Comparison of ENCODE assay signal across 24 cellular contexts in the genomic region with DNA sequence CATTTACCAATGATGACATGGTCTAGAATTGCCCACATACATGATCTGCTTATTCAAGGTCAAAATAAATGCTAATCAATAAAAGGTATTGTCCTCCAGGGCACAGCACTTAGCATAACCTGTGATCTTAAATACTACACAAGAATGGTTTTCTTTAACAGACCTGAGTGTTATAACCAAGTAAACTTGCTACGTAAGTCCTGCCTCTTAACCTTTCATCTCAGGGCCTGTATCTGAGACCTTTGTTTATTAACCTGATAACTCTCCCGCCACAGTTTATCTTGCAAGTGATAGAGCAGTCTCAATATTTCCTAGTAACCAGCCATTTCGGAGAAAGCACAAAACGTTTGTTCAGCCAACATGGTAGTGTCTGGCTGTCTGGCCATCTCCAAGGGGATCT.
"Had no signal": no experiment of that assay in that cellular context is flagged by ENCODE, and none has a peak within 500 bp of the region (broad histone marks: within the 10 kb centered on the region; RNA-seq: fewer than 3 reads in every experiment).

No MANE protein-coding gene starts in this region.

- H3K4me3 ChIP-seq: ascending aorta, PC-9 had no signal

- H3K9me3 ChIP-seq: ascending aorta had no signal

- H3K4me3 Mint-ChIP-seq: activated B cell treated with CpG ODN at 0.5 μM for 24 hours; activated CD4-positive, alpha-beta memory T cell treated with anti-CD3 and anti-CD28 coated beads for 36 hours; activated CD4-positive, alpha-beta T cell treated with anti-CD3 and anti-CD28 coated beads, Interleukin-2, amount 10 ng/mL, durations not matched to agents 7 days and 5 days; activated naive CD4-positive, alpha-beta T cell treated with anti-CD3 and anti-CD28 coated beads, Interleukin-2, amount 10 ng/mL, durations not matched to agents 7 days and 5 days; activated T-helper 17 cell treated with anti-CD3 and anti-CD28 coated beads, Interleukin-2, amount 50 U/mL, for 72 hours; brain; central memory CD8-positive, alpha-beta T cell; T-helper 17 cell had no signal

- H3K4me2 ChIP-seq: PC-9 had no signal

- H3K27ac ChIP-seq: ascending aorta, PC-9 had no signal

- H3K9me3 Mint-ChIP-seq: activated B cell treated with CpG ODN at 0.5 μM for 24 hours; activated T-helper 17 cell treated with anti-CD3 and anti-CD28 coated beads, Interleukin-2, amount 50 U/mL, for 72 hours; brain; central memory CD8-positive, alpha-beta T cell had no signal

- H3K4me1 ChIP-seq: ascending aorta had no signal

- ATAC-seq: activated T-helper 17 cell treated with anti-CD3 and anti-CD28 coated beads, Interleukin-2, amount 50 U/mL, for 72 hours; T-helper 17 cell had no signal

- H3K36me3 Mint-ChIP-seq: activated CD4-positive, alpha-beta memory T cell treated with anti-CD3 and anti-CD28 coated beads for 36 hours; activated naive CD4-positive, alpha-beta T cell treated with anti-CD3 and anti-CD28 coated beads, Interleukin-2, amount 10 ng/mL, durations not matched to agents 7 days and 5 days; brain had no signal

- H3K27ac Mint-ChIP-seq: activated B cell treated with CpG ODN at 0.5 μM for 24 hours; activated CD4-positive, alpha-beta memory T cell treated with anti-CD3 and anti-CD28 coated beads for 36 hours; activated CD4-positive, alpha-beta T cell treated with anti-CD3 and anti-CD28 coated beads, Interleukin-2, amount 10 ng/mL, durations not matched to agents 7 days and 5 days; activated naive CD4-positive, alpha-beta T cell treated with anti-CD3 and anti-CD28 coated beads, Interleukin-2, amount 10 ng/mL, durations not matched to agents 7 days and 5 days; activated T-helper 17 cell treated with anti-CD3 and anti-CD28 coated beads, Interleukin-2, amount 50 U/mL, for 72 hours; brain; T-helper 17 cell had no signal

- H3K27me3 ChIP-seq: ascending aorta had no signal

- H2AFZ ChIP-seq: PC-9 had no signal

- H3K4me1 Mint-ChIP-seq: brain; central memory CD8-positive, alpha-beta T cell; T-helper 17 cell had no signal

- H3K36me3 ChIP-seq: ascending aorta had no signal

- H3K27me3 Mint-ChIP-seq: activated CD4-positive, alpha-beta memory T cell treated with anti-CD3 and anti-CD28 coated beads for 36 hours; activated CD4-positive, alpha-beta T cell treated with anti-CD3 and anti-CD28 coated beads, Interleukin-2, amount 10 ng/mL, durations not matched to agents 7 days and 5 days; activated naive CD4-positive, alpha-beta T cell treated with anti-CD3 and anti-CD28 coated beads, Interleukin-2, amount 10 ng/mL, durations not matched to agents 7 days and 5 days; activated T-helper 17 cell treated with anti-CD3 and anti-CD28 coated beads, Interleukin-2, amount 50 U/mL, for 72 hours; T-helper 17 cell had no signal

- DNase-seq: activated B cell treated with CpG ODN at 0.5 μM for 24 hours; activated CD4-positive, alpha-beta memory T cell treated with anti-CD3 and anti-CD28 coated beads for 36 hours; activated CD4-positive, alpha-beta T cell treated with anti-CD3 and anti-CD28 coated beads for 1 hour; activated CD4-positive, alpha-beta T cell treated with anti-CD3 and anti-CD28 coated beads, Interleukin-2, amount 10 ng/mL, durations not matched to agents 7 days and 5 days; activated CD8-positive, alpha-beta memory T cell treated with anti-CD3 and anti-CD28 coated beads for 24 hours; activated gamma-delta T cell treated with Interleukin-2 at 50 U/mL for 16 hours; activated naive CD4-positive, alpha-beta T cell treated with anti-CD3 and anti-CD28 coated beads, Interleukin-2, amount 10 ng/mL, durations not matched to agents 7 days and 5 days; activated T-cell treated with anti-CD3 and anti-CD28 coated beads, Interleukin-2, amount 50 U/mL, for 48 hours; amniotic stem cell; KBM-7; NCI-H1048; NCI-H1694; NCI-H2029 treated with DMSO at 0.1 percent for 48 hours; NCI-H345; NCI-H510A; NCI-H526 treated with DMSO at 0.1 percent for 48 hours; PC-9; SIG-M5; T-helper 17 cell; T-helper 9 cell had no signal
